Comparison of ENCODE assay signal across 11 cellular contexts in the genomic region with DNA sequence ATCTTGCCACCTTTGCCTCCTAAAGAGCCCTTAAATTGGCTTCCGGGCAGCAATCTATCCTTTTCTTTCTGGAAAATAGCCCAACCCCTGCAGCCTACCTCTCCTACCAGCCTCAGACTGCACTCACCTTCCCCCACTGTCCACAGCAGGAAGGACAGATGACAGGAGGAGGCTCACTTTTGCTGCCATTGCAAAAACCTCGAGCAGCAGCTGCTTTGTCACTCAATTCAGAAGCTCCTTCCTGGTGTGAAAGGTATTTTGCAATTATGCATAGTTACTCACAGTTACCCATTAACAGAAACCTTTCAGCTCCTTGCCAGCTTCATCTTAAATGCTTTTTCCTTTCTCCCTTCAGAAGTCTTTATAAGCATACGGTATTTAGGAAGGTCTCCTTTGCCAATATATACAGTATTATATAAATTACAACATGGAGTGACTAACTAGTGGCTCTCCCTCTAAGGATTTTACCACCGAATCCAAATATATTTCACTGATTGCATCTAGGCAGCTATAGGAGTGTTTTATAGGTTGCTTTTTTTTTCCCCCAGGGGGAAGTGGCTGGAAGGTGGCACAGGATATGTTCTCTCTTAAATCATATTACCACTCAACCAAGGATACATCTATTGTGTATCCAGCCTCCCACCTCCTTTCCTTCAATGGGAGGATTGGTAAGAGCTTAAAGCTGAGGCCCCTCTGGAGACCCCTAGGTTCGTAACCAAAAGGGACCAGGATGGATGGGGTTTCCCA.
DNase-seq lines count a peak whose midpoint lies in the region; ATAC-seq, FAIRE-seq and TF ChIP-seq lines count a peak whose summit lies in the region.
"Had no signal": no experiment of that assay in that cellular context is flagged by ENCODE, and none has a peak within 500 bp of the region (broad histone marks: within the 10 kb centered on the region; RNA-seq: fewer than 3 reads in every experiment).

No MANE protein-coding gene starts in this region.

- H2AFZ ChIP-seq in IMR-90 (replicated peaks; ENCODE audit: low read length, poor library complexity) (no peak overlapping the region), H1 (ENCODE audit: low read length) (no peak overlapping the region)
- H2AFZ ChIP-seq: parathyroid adenoma had no signal

- no peak overlapping the region for H2BK12ac ChIP-seq in H1 (ENCODE audit: low read depth, low read length)

- no peaks in the 10 kb centered on the region for H3K27me3 ChIP-seq in IMR-90 (ENCODE audit: control insufficient read depth, insufficient read depth, low read length)
- H3K27me3 ChIP-seq in H1 (replicated peaks in 1 of 4; ENCODE audit: control insufficient read depth in 3 of 4, extremely low read depth in 1 of 4, insufficient read depth in 3 of 4, low read length in 3 of 4): no peaks in the 10 kb centered on the region

- TF ChIP-seq EP300 in H1 (IDR thresholded peaks at IDR 0.05; ENCODE audit: borderline replicate concordance in 1 of 2, low read depth in 2 of 2, low read length in 2 of 2): no peak; a peak in 1 of 3 replicates

- dilution Hi-C loops in IMR-90 (cut with HindIII; ENCODE audit: low sequenced_read_pairs, unreplicated experiment): no loop called here

- intact Hi-C loops in IMR-90 (cut with micrococcal nuclease) (no loop called here), lower leg skin (cut with DNase I; ENCODE audit: low total_unique reads) (no loop called here)

- H3K9me1 ChIP-seq in IMR-90 (ENCODE audit: insufficient read depth, low read length): peaks cover 23% of the 10 kb centered on the region

- H3K27ac ChIP-seq in IMR-90 (ENCODE audit: insufficient read depth, low read length) (no peak overlapping the region), H1 (ENCODE audit: low read depth, low read length) (no peak overlapping the region)
- H3K27ac ChIP-seq: parathyroid adenoma, SK-N-MC had no signal

- no peak overlapping the region for H4K91ac ChIP-seq in IMR-90 (ENCODE audit: insufficient read depth, low read depth, low read length)
- no peak overlapping the region for H4K91ac ChIP-seq in H1 (replicated peaks; ENCODE audit: insufficient read length, low read length)

- no peak overlapping the region for H2BK20ac ChIP-seq in IMR-90 (ENCODE audit: low read depth, low read length)
- H2BK20ac ChIP-seq in H1 (ENCODE audit: low read length): no peak overlapping the region; the same call in 1 of the 2 replicates

- H3K4me2 ChIP-seq in IMR-90 (ENCODE audit: low read depth, low read length) (no peak overlapping the region), H1 (ENCODE audit: insufficient read depth in 1 of 2, low read depth in 2 of 2, low read length in 2 of 2) (peak overlapping the region; percentile 54 to 67)

- H2BK5ac ChIP-seq in IMR-90 (ENCODE audit: low read depth, low read length, poor library complexity, severe bottlenecking) (no peak overlapping the region), H1 (ENCODE audit: low read depth, low read length) (peak overlapping the region; percentile 77; the same call in 1 of the 2 replicates)

- ATAC-seq in IMR-90 (ENCODE audit: low read depth) (peak; percentile 10; the same call in 1 of the 2 replicates), GM18520 (IDR thresholded peaks at IDR 0.05; ENCODE audit: unreplicated experiment) (no peak)

- no peak overlapping the region for H4K8ac ChIP-seq in IMR-90 (ENCODE audit: low read depth in 2 of 2, low read length in 2 of 2)
- no peak overlapping the region for H4K8ac ChIP-seq in H1 (ENCODE audit: extremely low read depth, insufficient read depth, low read length)

- H3K9ac ChIP-seq in IMR-90 (ENCODE audit: low read depth, low read length): no peak overlapping the region
- no peak overlapping the region; a peak in 1 of 7 replicates for H3K9ac ChIP-seq in H1 (replicated peaks in 1 of 4; ENCODE audit: extremely low read depth in 1 of 4, low read depth in 3 of 4, low read length in 3 of 4)
- H3K9ac ChIP-seq: parathyroid adenoma had no signal

- H2AK5ac ChIP-seq in IMR-90 (ENCODE audit: low read depth, low read length) (no peak overlapping the region), H1 (ENCODE audit: low read depth, low read length) (no peak overlapping the region)

- H2AK9ac ChIP-seq in IMR-90 (replicated peaks; ENCODE audit: low read depth, low read length, poor library complexity): no peak overlapping the region

- CTCF ChIA-PET in IMR-90 (lab: Yijun Ruan, JAX) (no interaction called here), H1 (lab: Charles Lee; ENCODE audit: partially characterized antibody) (interaction anchor here (0.7 to 4.0 kb wide), 6 partner anchors 17 to 297 kb away, joined by 3 to 23 read pairs (median 4); no protein-coding TSS in a partner anchor)

- DNase-seq in IMR-90: no peak
- DNase-seq in NCI-H2196 (lab: John Stamatoyannopoulos, UW; ENCODE audit: unreplicated experiment): peak; percentile 67
- DNase-seq in H1 (ENCODE audit: low read depth in 1 of 2, low spot score in 2 of 2): no peak
- peak; percentile 95 for DNase-seq in renal cortical epithelial cell (ENCODE audit: low read depth)
- no peak for DNase-seq in lower leg skin (ENCODE audit: low spot score in 2 of 2)
- no peak for DNase-seq in D721Med (ENCODE audit: insufficient read length, low spot score)
- DNase-seq in activated naive CD4-positive, alpha-beta T cell treated with anti-CD3 and anti-CD28 coated beads, Interleukin-2, amount 50 U/mL, for 16 hours: no peak
- DNase-seq: activated CD8-positive, alpha-beta memory T cell treated with anti-CD3 and anti-CD28 coated beads, Interleukin-2, amount 50 U/mL, for 48 hours had no signal

- BruUV-seq in IMR-90 (replicated peaks; lab: Mats Ljungman, UMichigan): no TSS peak

- H3K9me3 ChIP-seq in IMR-90 (ENCODE audit: control insufficient read depth, insufficient read depth, low read length) (no peaks in the 10 kb centered on the region), H1 (ENCODE audit: insufficient read depth in 2 of 2, low read depth in 1 of 2, low read length in 1 of 2) (no peaks in the 10 kb centered on the region)

- TF ChIP-seq POLR2A in IMR-90 (IDR thresholded peaks at IDR 0.05; ENCODE audit: low read depth, low read length) (no peak), H1 (IDR thresholded peaks at IDR 0.05; ENCODE audit: control extremely low read depth in 1 of 2, low read depth in 2 of 2, low read length in 2 of 2) (no peak), lower leg skin (IDR thresholded peaks at IDR 0.05) (no peak)

- H3K4me3 ChIP-seq in IMR-90 (ENCODE audit: insufficient read depth, low read depth, low read length) (no peak overlapping the region), H1 (ENCODE audit: extremely low read depth in 1 of 4, insufficient read depth in 2 of 4, low read depth in 3 of 4, low read length in 4 of 4) (peak overlapping the region in 2 of 4 experiments; percentile 2 to 27; a peak in 3 of 8 replicates), lower leg skin (ENCODE audit: low read depth, poor library complexity, severe bottlenecking) (no peak overlapping the region)
- H3K4me3 ChIP-seq: SK-N-MC had no signal

- 71% methylated on average over 1 of the region's 5 CpGs; no CpG with 5 or more reads in 1 of the 2 experiments for WGBS in IMR-90 (ENCODE audit: extremely low coverage in 2 of 2, insufficient read length in 1 of 2), 2 experiments
- WGBS in H1 (ENCODE audit: extremely low coverage in 1 of 2, insufficient coverage in 1 of 2, insufficient read length in 1 of 2, insufficient replicate concordance in 2 of 2, low coverage in 1 of 2, low lambda C conversion rate in 2 of 2, missing lambda C conversion rate in 1 of 2), 2 experiments: 25% methylated on average over 5 of the region's 5 CpGs; no CpG with 5 or more reads in 1 of the 2 experiments
- WGBS in lower leg skin, 2 donors: 70 to 71% methylated on average over 5 of the region's 5 CpGs

- H3K14ac ChIP-seq in IMR-90 (replicated peaks; ENCODE audit: low read depth, low read length) (no peak overlapping the region), H1 (ENCODE audit: insufficient read length) (no peak overlapping the region)

- H3K56ac ChIP-seq in IMR-90 (ENCODE audit: extremely low read depth, insufficient read depth, low read length) (no peak overlapping the region), H1 (replicated peaks; ENCODE audit: insufficient read length, low read depth, low read length) (peak overlapping the region; percentile 3)

- H4K5ac ChIP-seq in IMR-90 (ENCODE audit: low read depth, low read length): no peak overlapping the region
- no peak overlapping the region for H4K5ac ChIP-seq in H1 (ENCODE audit: insufficient read length, low read depth, low read length)

- no peak overlapping the region; the same call in 1 of the 2 replicates for H3K23ac ChIP-seq in IMR-90 (ENCODE audit: low read depth, low read length)
- H3K23ac ChIP-seq in H1 (ENCODE audit: insufficient read length): no peak overlapping the region

- peaks cover 0 to 25% of the 10 kb centered on the region in 2 experiments; a peak in 2 of 4 replicates for H3K79me2 ChIP-seq in H1 (ENCODE audit: control insufficient read depth in 1 of 2, insufficient read depth in 2 of 2, low read length in 2 of 2)
- H3K79me2 ChIP-seq: parathyroid adenoma had no signal

- TF ChIP-seq RAD21 in IMR-90 (IDR thresholded peaks at IDR 0.05; ENCODE audit: low read length): no peak
- TF ChIP-seq RAD21 in H1 (IDR thresholded peaks at IDR 0.05 in 1 of 2, conservative IDR thresholded peaks at IDR 0.05 in 1 of 2; ENCODE audit: low read depth in 2 of 2, low read length in 2 of 2): 0 out of 4 replicates have a peak, but pooled peaks of 1 of the 2 experiments have one; percentile 1

- H3K23me2 ChIP-seq in H1 (ENCODE audit: low read depth, low read length): no peaks in the 10 kb centered on the region

- no peak overlapping the region for H2BK15ac ChIP-seq in IMR-90 (ENCODE audit: low read depth, low read length)
- H2BK15ac ChIP-seq in H1 (ENCODE audit: low read length): no peak overlapping the region

- POLR2A ChIA-PET in IMR-90 (lab: Charles Lee; ENCODE audit: unreplicated experiment): no interaction called here
- POLR2A ChIA-PET in H1 (lab: Charles Lee; ENCODE audit: partially characterized antibody): interaction anchor here (0.9 to 1.2 kb wide), 2 partner anchors 37 to 132 kb away, joined by 3 to 5 read pairs; no protein-coding TSS in a partner anchor

- H3K36me3 ChIP-seq in IMR-90 (ENCODE audit: control insufficient read depth, insufficient read depth, low read length) (no peaks in the 10 kb centered on the region; the same call in 1 of the 2 replicates), H1 (ENCODE audit: control insufficient read depth in 2 of 4, insufficient read depth in 4 of 4, low read length in 3 of 4) (no peaks in the 10 kb centered on the region)

- H4K20me1 ChIP-seq in IMR-90 (ENCODE audit: insufficient read depth, low read length) (peaks cover 88% of the 10 kb centered on the region), H1 (replicated peaks in 1 of 2; ENCODE audit: control insufficient read depth in 1 of 2, insufficient read depth in 2 of 2, low read length in 2 of 2) (no peaks in the 10 kb centered on the region)

- H3K4me1 ChIP-seq in IMR-90 (ENCODE audit: control insufficient read depth, insufficient read depth, low read length): peaks cover 12% of the 10 kb centered on the region
- peaks cover 13 to 31% (median 23%) of the 10 kb centered on the region in 4 experiments for H3K4me1 ChIP-seq in H1 (replicated peaks in 1 of 4; ENCODE audit: control insufficient read depth in 3 of 4, insufficient read depth in 4 of 4, low read length in 3 of 4)

- peaks cover 41 to 86% of the 10 kb centered on the region in 2 experiments for H3K79me1 ChIP-seq in IMR-90 (ENCODE audit: low read depth in 1 of 2, low read length in 2 of 2)
- H3K79me1 ChIP-seq in H1 (ENCODE audit: low read depth, low read length): no peaks in the 10 kb centered on the region

- FAIRE-seq in H1 (lab: Jason Lieb, UNC) (no peak), D721Med (lab: Jason Lieb, UNC) (no peak)

- no peak for TF ChIP-seq CTCF in IMR-90 (conservative IDR thresholded peaks at IDR 0.05; ENCODE audit: low read depth, low read length)
- TF ChIP-seq CTCF in H1 (IDR thresholded peaks at IDR 0.05; ENCODE audit: control extremely low read depth in 1 of 3, insufficient read depth in 1 of 3, low read depth in 1 of 3, low read length in 3 of 3): no peak
- no peak for TF ChIP-seq CTCF in lower leg skin (IDR thresholded peaks at IDR 0.05)
- TF ChIP-seq CTCF in D721Med (IDR thresholded peaks at IDR 0.05; ENCODE audit: insufficient read depth, missing control alignments): no peak

- no peak overlapping the region for H3K18ac ChIP-seq in IMR-90 (ENCODE audit: low read depth, low read length)
- no peak overlapping the region for H3K18ac ChIP-seq in H1 (ENCODE audit: extremely low read depth, low read length)

- no peak overlapping the region for H2BK120ac ChIP-seq in IMR-90 (ENCODE audit: low read depth, low read length)
- H2BK120ac ChIP-seq in H1 (replicated peaks; ENCODE audit: low read depth, low read length): no peak overlapping the region

- in situ Hi-C loops in IMR-90 (cut with MboI; ENCODE audit: low sequenced_read_pairs): no loop called here

- no peak overlapping the region for H3K4ac ChIP-seq in IMR-90 (ENCODE audit: low read depth, low read length)
- H3K4ac ChIP-seq in H1 (replicated peaks; ENCODE audit: insufficient read length, low read depth, low read length): no peak overlapping the region

Comparison
In these comparisons a context has a peak if more than half of its experiments do, and no peak if none do; other contexts are left out.
1. DNase-seq: peak in NCI-H2196 (single experiment) and renal cortical epithelial cell (single experiment); none in IMR-90 (single experiment), H1 (0 of 2), lower leg skin (0 of 2), D721Med (single experiment) and activated naive CD4-positive, alpha-beta T cell treated with anti-CD3 and anti-CD28 coated beads, Interleukin-2, amount 50 U/mL, for 16 hours (single experiment).